Comparison of ENCODE assay signal across 8 cellular contexts in the genomic region with DNA sequence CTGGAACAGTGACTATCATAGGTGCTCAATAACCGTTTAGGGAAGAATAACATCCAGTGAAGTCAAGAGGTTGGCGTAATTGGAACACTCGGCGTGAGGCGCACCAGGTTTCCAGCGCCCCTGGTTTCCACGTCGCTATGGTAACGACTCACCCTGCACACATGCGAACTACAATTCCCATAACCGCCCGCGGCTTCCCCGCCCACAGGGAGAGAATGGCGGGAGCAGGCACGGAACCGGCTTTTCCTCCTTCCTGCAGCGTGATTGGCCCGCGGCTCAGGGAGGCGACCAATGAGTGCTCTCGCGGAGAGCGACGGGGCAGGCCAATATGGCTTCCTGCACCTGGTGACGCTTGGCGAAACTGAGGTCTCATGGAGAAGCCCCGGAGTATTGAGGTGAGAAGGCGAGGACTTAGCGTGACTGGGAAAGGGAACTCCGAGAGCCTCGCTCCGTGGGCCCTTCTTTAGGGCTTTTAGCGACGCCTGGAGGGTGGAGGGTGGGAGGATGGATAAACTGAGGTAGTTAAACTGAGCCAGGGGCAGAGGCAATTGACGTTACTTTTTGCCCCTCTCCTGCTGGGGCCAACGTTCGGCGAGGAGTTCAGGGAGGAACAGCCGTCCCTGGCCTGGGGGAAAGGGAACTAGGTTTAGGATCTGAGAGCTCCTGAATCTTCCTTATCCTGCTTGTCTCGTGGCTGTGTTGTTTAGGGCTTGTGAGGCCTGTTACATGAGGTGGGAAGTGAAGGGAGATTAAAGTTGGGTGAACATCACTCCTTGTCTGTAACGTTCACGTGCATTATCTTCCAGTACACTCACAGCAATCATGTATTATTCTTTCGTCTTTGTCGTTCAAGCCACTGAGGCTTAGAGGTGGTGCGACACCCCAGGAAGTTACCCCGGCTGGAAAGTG. TPM values are rescaled to one million over a fixed set of nuclear protein-coding genes. Genes with fewer than 3 reads are reported as not detected.
A peak's percentile ranks its signal among the peaks of the same experiment; 100 is the strongest.
DNase-seq lines count a peak whose midpoint lies in the region; ATAC-seq and TF ChIP-seq lines count a peak whose summit lies in the region.

TSS of gene L3MBTL2 (plus strand) at position 321 of the 909 bp plus-strand sequence. CDS start at position 372, 51 bp downstream.

- DNase-seq in D341Med (ENCODE audit: low spot score) (peak; percentile 99), HuH-7 (ENCODE audit: low spot score) (peak; percentile 98), endothelial cell (ENCODE audit: low spot score) (peak; percentile 99), mesothelial cell of epicardium (ENCODE audit: low spot score in 2 of 2, unreplicated experiment in 2 of 2) (peak; percentile 98)
- peak; percentile 99 for DNase-seq in activated CD8-positive, alpha-beta memory T cell treated with anti-CD3 and anti-CD28 coated beads, Interleukin-2, amount 50 U/mL, for 48 hours
- DNase-seq in stimulated activated CD8-positive, alpha-beta memory T cell treated with anti-CD3 and anti-CD28 coated beads, Interleukin-15, amount 100 ng/mL, for 48 hours (ENCODE audit: low read depth in 2 of 2) = peak; percentile 98 to 99

- H3K9me3 ChIP-seq in OCI-LY3 (ENCODE audit: insufficient read depth, low read length) = no peaks in the 10 kb centered on the region

- peak within 1 kb of the TSS; percentile 90 for H3K9ac ChIP-seq in OCI-LY3 (ENCODE audit: low read length)

- H3K4me3 ChIP-seq in OCI-LY3 (ENCODE audit: low read length) = peak within 1 kb of the TSS; percentile 89

- H3K36me3 Mint-ChIP-seq in endothelial cell (ENCODE audit: low read depth, unreplicated experiment) = peaks cover 8% of the 10 kb centered on the region
- peaks cover 10% of the 10 kb centered on the region for H3K36me3 Mint-ChIP-seq in mesothelial cell of epicardium

- peaks cover 11% of the 10 kb centered on the region for H3K4me1 Mint-ChIP-seq in endothelial cell (ENCODE audit: unreplicated experiment)
- peaks cover 19% of the 10 kb centered on the region for H3K4me1 Mint-ChIP-seq in mesothelial cell of epicardium

- H3K27ac Mint-ChIP-seq in endothelial cell (ENCODE audit: unreplicated experiment) (peak within 1 kb of the TSS; percentile 97), mesothelial cell of epicardium (peak within 1 kb of the TSS; percentile 99)

- TF ChIP-seq CTCF in OCI-LY3 (IDR thresholded peaks at IDR 0.05; ENCODE audit: low read depth, low read length) = no peak
- TF ChIP-seq CTCF in endothelial cell (IDR thresholded peaks at IDR 0.05; ENCODE audit: unreplicated experiment) = no peak
- TF ChIP-seq CTCF in mesothelial cell of epicardium (IDR thresholded peaks at IDR 0.05; ENCODE audit: unreplicated experiment) = no peak

- H3K4me1 ChIP-seq in OCI-LY3 (ENCODE audit: low read length) = peaks cover 7% of the 10 kb centered on the region

- H3K27ac ChIP-seq in OCI-LY3 (ENCODE audit: low read length) = peak within 1 kb of the TSS; percentile 54

- H3K9me3 Mint-ChIP-seq in endothelial cell (ENCODE audit: unreplicated experiment) (no peaks in the 10 kb centered on the region), mesothelial cell of epicardium (no peaks in the 10 kb centered on the region)

- H3K4me3 Mint-ChIP-seq in endothelial cell (ENCODE audit: unreplicated experiment) (peak within 1 kb of the TSS; percentile 99), mesothelial cell of epicardium (peak within 1 kb of the TSS; percentile 89)

- peak within 1 kb of the TSS; percentile 95 for H3K4me2 ChIP-seq in OCI-LY3 (ENCODE audit: low read length)

- no peaks in the 10 kb centered on the region for H4K20me1 ChIP-seq in OCI-LY3 (ENCODE audit: insufficient read depth, low read length)

- H3K27me3 Mint-ChIP-seq in endothelial cell (ENCODE audit: unreplicated experiment) (peaks cover 12% of the 10 kb centered on the region), mesothelial cell of epicardium (ENCODE audit: low read depth) (peaks cover 8% of the 10 kb centered on the region)

- peaks cover 7% of the 10 kb centered on the region for H3K36me3 ChIP-seq in OCI-LY3 (replicated peaks; ENCODE audit: low read depth, low read length)

- H3K27me3 ChIP-seq in OCI-LY3 (ENCODE audit: low read depth, low read length) = peaks cover 5% of the 10 kb centered on the region

- H3K79me2 ChIP-seq in OCI-LY3 (ENCODE audit: low read length) = peaks cover 35% of the 10 kb centered on the region

- H2AFZ ChIP-seq in OCI-LY3 (ENCODE audit: low read depth, low read length) = peak within 1 kb of the TSS; percentile 91

- peak; percentile 93 for ATAC-seq in GM21515 (IDR thresholded peaks at IDR 0.05; ENCODE audit: unreplicated experiment)

RNA-seq across cellular contexts. Expression of gene L3MBTL2, which starts in this region (rescaled TPM):
- total RNA-seq in endothelial cell (ENCODE audit: unreplicated experiment) (20.1 TPM), mesothelial cell of epicardium (25.2 to 27.2 TPM (median 26.4 TPM) in 3 replicates)

Comparison
In these comparisons a context has a peak if more than half of its experiments do, and no peak if none do; other contexts are left out.
1. Peak in every context shown above with its lines: DNase-seq, ATAC-seq, H3K4me3 ChIP-seq and H3K27ac ChIP-seq.